ENCODE assay signal across 16 cellular contexts in genomic region chr17:31158741-31159377, GRCh38.
A peak's percentile ranks its signal among the peaks of the same experiment; 100 is the strongest.
DNase-seq lines count a peak whose midpoint lies in the region; ATAC-seq and TF ChIP-seq lines count a peak whose summit lies in the region.
"Had no signal": no experiment of that assay in that cellular context is flagged by ENCODE, and none has a peak within 500 bp of the region (broad histone marks: within the 10 kb centered on the region; RNA-seq: fewer than 3 reads in every experiment).

No MANE protein-coding gene starts in this region.

- H4K20me1 ChIP-seq in fibroblast of lung (ENCODE audit: control insufficient read depth, extremely low read depth, insufficient read depth, low read length): no peaks in the 10 kb centered on the region

- no peak overlapping the region for H3K27ac ChIP-seq in breast epithelium
- H3K27ac ChIP-seq in fibroblast of lung (ENCODE audit: insufficient read depth, low read length): no peak overlapping the region
- H3K27ac ChIP-seq in tibial nerve: peak overlapping the region in 3 of 4 donors; percentile 49 to 59 (median 50)
- H3K27ac ChIP-seq: right atrium auricular region had no signal

- no peak overlapping the region for H2AFZ ChIP-seq in fibroblast of lung (ENCODE audit: low read length)

- BruUV-seq in MCF 10A (replicated peaks; lab: Mats Ljungman, UMichigan): no TSS peak

- intact Hi-C loops in MCF 10A (cut with micrococcal nuclease) (no loop called here), breast epithelium (cut with DNase I; ENCODE audit: low total_unique reads) (no loop called here)

- no peaks in the 10 kb centered on the region for H3K79me2 ChIP-seq in fibroblast of lung (ENCODE audit: control insufficient read depth, insufficient read depth, low read length)

- no peak overlapping the region for H3K9ac ChIP-seq in fibroblast of lung (ENCODE audit: insufficient read depth, low read length)

- ATAC-seq in T-helper 17 cell (peak; percentile 48), GM18867 (IDR thresholded peaks at IDR 0.05; ENCODE audit: unreplicated experiment) (no peak), HG03520 (IDR thresholded peaks at IDR 0.05; ENCODE audit: unreplicated experiment) (no peak)

- no peaks in the 10 kb centered on the region for H3K4me1 ChIP-seq in breast epithelium
- no peaks in the 10 kb centered on the region for H3K4me1 ChIP-seq in fibroblast of lung (ENCODE audit: control insufficient read depth, extremely low read depth, insufficient read depth, low read length)
- H3K4me1 ChIP-seq in tibial nerve: peaks cover 0 to 15% (median 0%) of the 10 kb centered on the region in 4 donors
- H3K4me1 ChIP-seq: right atrium auricular region, uterus had no signal

- H3K4me3 ChIP-seq in breast epithelium (no peak overlapping the region), fibroblast of lung (replicated peaks in 1 of 4; ENCODE audit: control extremely low read depth in 1 of 4, insufficient read depth in 1 of 4, low read depth in 3 of 4, low read length in 4 of 4) (peak overlapping the region in 2 of 4 experiments; percentile 5 to 18), tibial nerve (peak overlapping the region in 1 of 4 donors; percentile 14)
- H3K4me3 ChIP-seq: right atrium auricular region, uterus had no signal

- H3K27me3 ChIP-seq in breast epithelium: no peaks in the 10 kb centered on the region
- no peaks in the 10 kb centered on the region for H3K27me3 ChIP-seq in fibroblast of lung (ENCODE audit: control insufficient read depth, insufficient read depth, low read length)
- no peaks in the 10 kb centered on the region for H3K27me3 ChIP-seq in tibial nerve
- H3K27me3 ChIP-seq: right atrium auricular region, uterus had no signal

- WGBS in tibial nerve, 2 donors: 36 to 50% methylated on average over 1 of the region's 1 CpG

- H3K4me1 Mint-ChIP-seq in MCF 10A (ENCODE audit: insufficient read depth, unreplicated experiment) (peaks cover 28% of the 10 kb centered on the region), T-helper 17 cell (peaks cover 10% of the 10 kb centered on the region)

- POLR2A ChIA-PET in MCF 10A (lab: Yijun Ruan, JAX): interaction anchor here (0.9 kb wide), 1 partner anchor 11 kb away, joined by 3 read pairs; no protein-coding TSS in a partner anchor

- TF ChIP-seq POLR2A in breast epithelium (IDR thresholded peaks at IDR 0.05) (no peak), tibial nerve (IDR thresholded peaks at IDR 0.05) (no peak)

- peak overlapping the region; percentile 86 for H3K4me2 ChIP-seq in fibroblast of lung (ENCODE audit: extremely low read depth, insufficient read depth, low read length)

- CTCF ChIA-PET in MCF 10A (lab: Yijun Ruan, JAX): no interaction called here

- no peaks in the 10 kb centered on the region for H3K36me3 ChIP-seq in breast epithelium
- peaks cover 6% of the 10 kb centered on the region for H3K36me3 ChIP-seq in fibroblast of lung (ENCODE audit: control insufficient read depth, insufficient read depth, low read length)
- H3K36me3 ChIP-seq in tibial nerve: peaks cover 0 to 16% (median 0%) of the 10 kb centered on the region in 3 donors
- H3K36me3 ChIP-seq: uterus had no signal

- TF ChIP-seq EP300 in tibial nerve (IDR thresholded peaks at IDR 0.05): no peak

- H3K36me3 Mint-ChIP-seq in MCF 10A (ENCODE audit: insufficient read depth, unreplicated experiment): peaks cover 31% of the 10 kb centered on the region
- peaks cover 10% of the 10 kb centered on the region for H3K36me3 Mint-ChIP-seq in T-helper 17 cell (ENCODE audit: low read depth)

- no peaks in the 10 kb centered on the region for H3K27me3 Mint-ChIP-seq in MCF 10A (ENCODE audit: insufficient read depth, unreplicated experiment)
- H3K27me3 Mint-ChIP-seq in T-helper 17 cell: no peaks in the 10 kb centered on the region

- H3K27ac Mint-ChIP-seq in MCF 10A (ENCODE audit: low read depth, unreplicated experiment) (peak overlapping the region; percentile 40), T-helper 17 cell (peak overlapping the region; percentile 80)

- TF ChIP-seq CTCF in MCF 10A (IDR thresholded peaks at IDR 0.05; ENCODE audit: unreplicated experiment) (no peak), breast epithelium (IDR thresholded peaks at IDR 0.05) (no peak), fibroblast of lung (conservative IDR thresholded peaks at IDR 0.05 in 1 of 2, IDR thresholded peaks at IDR 0.05 in 1 of 2; ENCODE audit: low read depth in 1 of 2, low read length in 2 of 2) (no peak), tibial nerve (IDR thresholded peaks at IDR 0.05) (no peak)

- peak overlapping the region; percentile 42 for H3K4me3 Mint-ChIP-seq in MCF 10A (ENCODE audit: unreplicated experiment)
- H3K4me3 Mint-ChIP-seq in T-helper 17 cell: peak overlapping the region; percentile 78

- DNase-seq in MCF 10A (ENCODE audit: unreplicated experiment) (no peak), breast epithelium (ENCODE audit: low spot score in 2 of 2) (no peak), T-helper 17 cell (no peak), fibroblast of lung (ENCODE audit: low read depth in 2 of 2) (peak in 1 of 2 donors; percentile 18), tibial nerve (ENCODE audit: low spot score in 2 of 2) (no peak), NCI-H187 treated with DMSO at 0.1 percent for 48 hours (lab: John Stamatoyannopoulos, UW) (no peak)
- DNase-seq: DMS79 treated with DMSO at 0.1 percent for 48 hours; effector CD4-positive, alpha-beta T cell; Kasumi-1; NCI-H2029; NCI-H774; SHP77 treated with DMSO at 0.1 percent for 48 hours; uterus had no signal

- no peaks in the 10 kb centered on the region for H3K9me3 Mint-ChIP-seq in MCF 10A (ENCODE audit: unreplicated experiment)

- H3K9me3 ChIP-seq in breast epithelium (no peaks in the 10 kb centered on the region), T-helper 17 cell (ENCODE audit: control insufficient read depth, low read length, poor library complexity, severe bottlenecking) (no peaks in the 10 kb centered on the region), fibroblast of lung (ENCODE audit: control insufficient read depth, insufficient read depth, low read depth, low read length) (no peaks in the 10 kb centered on the region), tibial nerve (no peaks in the 10 kb centered on the region)
- H3K9me3 ChIP-seq: right atrium auricular region, uterus had no signal

Comparison
In these comparisons a context has a peak if more than half of its experiments do, and no peak if none do; other contexts are left out.
1. H3K27ac ChIP-seq: peak in tibial nerve (3 of 4); none in breast epithelium (0 of 2) and fibroblast of lung (single experiment).